Comparison of ENCODE assay signal across 18 cellular contexts in the genomic region with DNA sequence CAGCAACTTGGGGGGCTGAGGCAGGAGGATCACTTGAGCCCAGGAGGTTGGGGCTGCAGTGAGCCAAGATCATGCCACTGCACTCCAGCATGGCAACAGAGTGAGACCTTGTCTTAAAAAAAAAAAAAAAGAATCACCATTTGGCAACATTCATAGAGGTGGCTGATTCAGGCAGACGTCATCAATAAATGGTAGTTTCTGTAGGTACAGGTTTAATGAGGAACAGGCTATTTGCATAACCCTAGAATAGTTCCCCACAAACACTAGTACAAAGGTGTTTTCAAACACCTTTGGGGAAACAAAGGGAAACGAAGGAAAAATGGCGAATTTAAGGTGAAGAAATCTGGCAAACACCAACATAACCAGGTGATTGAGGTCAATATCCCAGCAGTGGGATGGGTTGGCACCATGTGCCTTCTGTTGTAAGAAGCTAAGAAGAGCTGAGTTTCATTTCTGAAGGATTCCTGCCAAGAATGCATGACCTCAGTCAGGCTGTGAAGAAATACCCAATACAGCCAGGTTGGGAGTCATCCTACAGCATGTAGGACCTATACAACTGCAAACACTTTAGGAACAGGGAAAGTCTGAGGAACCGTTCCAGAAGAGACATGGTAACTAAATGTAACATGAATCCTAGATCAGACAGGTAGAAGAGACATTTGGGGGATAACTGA. TPM values are rescaled to one million over a fixed set of nuclear protein-coding genes. Genes with fewer than 3 reads are reported as not detected.
A peak's percentile ranks its signal among the peaks of the same experiment; 100 is the strongest.
DNase-seq lines count a peak whose midpoint lies in the region; FAIRE-seq and TF ChIP-seq lines count a peak whose summit lies in the region.
"Had no signal": no experiment of that assay in that cellular context is flagged by ENCODE, and none has a peak within 500 bp of the region (broad histone marks: within the 10 kb centered on the region; RNA-seq: fewer than 3 reads in every experiment).

No MANE protein-coding gene starts in this region.

- no peak for TF ChIP-seq CTCF in RWPE1 (conservative IDR thresholded peaks at IDR 0.05; ENCODE audit: low read depth)
- no peak for TF ChIP-seq CTCF in fibroblast of mammary gland (conservative IDR thresholded peaks at IDR 0.05; ENCODE audit: control insufficient read depth, insufficient read depth, low read depth, low read length)
- no peak for TF ChIP-seq CTCF in D721Med (IDR thresholded peaks at IDR 0.05; ENCODE audit: insufficient read depth, missing control alignments)

- H3K4me3 ChIP-seq in fibroblast of mammary gland (ENCODE audit: control insufficient read depth, low read depth, low read length) (no peak overlapping the region), skeletal muscle cell (ENCODE audit: low read depth, low read length) (no peak overlapping the region)

- FAIRE-seq in D721Med (lab: Jason Lieb, UNC) = no peak
- FAIRE-seq: endometrium had no signal

- peak overlapping the region; percentile 83 for H3K27ac ChIP-seq in RWPE1
- H3K27ac ChIP-seq: neutrophil had no signal

- CTCF ChIA-PET in RWPE1 (lab: Yijun Ruan, JAX) = no interaction called here

- POLR2A ChIA-PET in RWPE1 (lab: Yijun Ruan, JAX; ENCODE audit: low non-redundant PET) = no interaction called here

- peak; percentile 46 for DNase-seq in GM03348 (ENCODE audit: low spot score)
- peak; percentile 90 for DNase-seq in RWPE1 (ENCODE audit: low spot score)
- peak; percentile 74 for DNase-seq in fibroblast of mammary gland (ENCODE audit: low read depth)
- DNase-seq in skeletal muscle cell (ENCODE audit: low read depth) = peak; percentile 64
- DNase-seq in NOMO-1 (lab: John Stamatoyannopoulos, UW; ENCODE audit: unreplicated experiment in 2 of 2) = no peak
- no peak for DNase-seq in D721Med (ENCODE audit: insufficient read length, low spot score)
- DNase-seq in dermis blood vessel endothelial cell = no peak
- DNase-seq: activated CD8-positive, alpha-beta memory T cell treated with anti-CD3 and anti-CD28 coated beads, Interleukin-2, amount 10 ng/mL, durations not matched to agents 7 days and 5 days; activated effector memory CD4-positive, alpha-beta T cell treated with Interleukin-2 at 50 U/mL for 16 hours; amygdala; DMS79; Kasumi-1; NCI-H1436; NCI-H345; SHP77 had no signal

RNA-seq across cellular contexts. Expression of a gene that starts 5.6 kb away (rescaled TPM):
- total RNA-seq in dermis blood vessel endothelial cell = 0.17 TPM in 1 of 2 replicates, not detected in the other
- total RNA-seq: chondrocyte had no signal

Comparison
In these comparisons a context has a peak if more than half of its experiments do, and no peak if none do; other contexts are left out.
1. DNase-seq: peak in GM03348 (single experiment), RWPE1 (single experiment), fibroblast of mammary gland (single experiment) and skeletal muscle cell (single experiment); none in NOMO-1 (0 of 2), D721Med (single experiment) and dermis blood vessel endothelial cell (single experiment).